Comparison of ENCODE assay signal across 1 cellular context in the genomic region with DNA sequence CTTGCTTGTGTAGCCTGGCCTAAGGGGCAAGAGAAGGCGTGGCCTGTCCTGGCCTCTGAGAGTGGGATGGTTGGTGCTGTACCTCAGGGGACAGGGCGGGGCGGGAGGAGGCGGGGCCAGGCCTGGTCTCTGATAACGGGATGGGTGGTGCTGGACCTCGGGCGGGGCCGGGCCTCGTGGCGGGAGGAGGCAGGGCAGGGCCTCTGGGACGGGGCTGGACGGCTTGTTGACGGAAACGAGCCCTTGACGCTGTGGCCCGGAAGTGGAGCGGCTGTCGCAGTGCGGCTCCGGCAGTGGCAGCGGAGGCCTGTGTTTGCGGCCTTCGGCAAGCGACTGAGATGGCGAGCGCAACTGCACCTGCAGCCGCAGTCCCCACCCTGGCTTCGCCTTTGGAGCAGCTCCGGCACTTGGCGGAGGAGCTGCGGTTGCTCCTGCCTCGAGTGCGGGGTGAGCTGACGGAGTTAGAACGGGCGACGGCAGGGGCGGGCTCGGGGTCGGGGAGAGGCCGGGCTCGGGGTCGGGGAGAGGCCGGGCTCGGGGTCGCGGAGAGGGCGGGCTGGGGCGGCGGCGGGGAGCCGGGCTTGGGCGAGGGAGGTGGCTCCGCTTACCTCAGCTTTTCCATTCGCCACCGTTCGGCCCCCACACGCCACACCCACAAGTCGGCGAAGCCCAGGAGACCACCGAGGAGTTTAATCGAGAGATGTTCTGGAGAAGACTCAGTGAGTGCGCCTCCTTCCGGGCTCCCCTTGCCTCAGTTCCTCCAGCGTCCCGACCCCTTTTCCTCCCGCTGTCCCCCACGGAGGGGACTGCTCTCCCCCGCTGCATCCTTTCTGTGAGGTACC.
A peak's percentile ranks its signal among the peaks of the same experiment; 100 is the strongest.
TF ChIP-seq lines count a peak whose summit lies in the region.

A gene with protein sequence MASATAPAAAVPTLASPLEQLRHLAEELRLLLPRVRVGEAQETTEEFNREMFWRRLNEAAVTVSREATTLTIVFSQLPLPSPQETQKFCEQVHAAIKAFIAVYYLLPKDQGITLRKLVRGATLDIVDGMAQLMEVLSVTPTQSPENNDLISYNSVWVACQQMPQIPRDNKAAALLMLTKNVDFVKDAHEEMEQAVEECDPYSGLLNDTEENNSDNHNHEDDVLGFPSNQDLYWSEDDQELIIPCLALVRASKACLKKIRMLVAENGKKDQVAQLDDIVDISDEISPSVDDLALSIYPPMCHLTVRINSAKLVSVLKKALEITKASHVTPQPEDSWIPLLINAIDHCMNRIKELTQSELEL (plus strand): TSS at position 243 of the 842 bp plus-strand sequence. CDS start 96 bp downstream, at position 339.

TF ChIP-seq in GM12878, 131 proteins besides CTCF, POLR2A, EP300 and RAD21 (continued from another document and continues in another):
- TF ChIP-seq WRNIP1 (IDR thresholded peaks at IDR 0.05; ENCODE audit: borderline replicate concordance, low read depth, low read length) (no peak), SREBF1 (IDR thresholded peaks at IDR 0.05; ENCODE audit: low read length) (no peak), BCL11A (IDR thresholded peaks at IDR 0.05; ENCODE audit: low read depth, low read length) (0 out of 2 replicates have a peak, but pooled peaks have one; percentile 7), JUNB (IDR thresholded peaks at IDR 0.05) (no peak), CBX5 (IDR thresholded peaks at IDR 0.05; ENCODE audit: low read depth) (no peak), ZZZ3 (IDR thresholded peaks at IDR 0.05; ENCODE audit: control insufficient read depth, insufficient read length, low read depth) (no peak), SUZ12 (IDR thresholded peaks at IDR 0.05; ENCODE audit: unreplicated experiment) (no peak), FOXM1 (IDR thresholded peaks at IDR 0.05; ENCODE audit: low read depth, low read length) (no peak), POU2F2 (IDR thresholded peaks at IDR 0.05; ENCODE audit: borderline replicate concordance, low read depth, low read length) (peak; percentile 80), ASH2L (IDR thresholded peaks at IDR 0.05; ENCODE audit: borderline replicate concordance, low read depth) (no peak), CBFB (IDR thresholded peaks at IDR 0.05; ENCODE audit: low read depth) (peak; percentile 57; the same call in 1 of the 2 replicates), IRF4 (IDR thresholded peaks at IDR 0.05; ENCODE audit: low read depth, low read length) (no peak), BHLHE40 (IDR thresholded peaks at IDR 0.05; ENCODE audit: borderline replicate concordance in 1 of 2, low read depth in 2 of 2, low read length in 1 of 2) (peak; percentile 13 to 61; a peak in 2 of 4 replicates), HDGF (IDR thresholded peaks at IDR 0.05) (peak; percentile 100), JUND (IDR thresholded peaks at IDR 0.05; ENCODE audit: low read depth, low read length) (no peak), NR2F1 (conservative IDR thresholded peaks at IDR 0.05) (peak; percentile 71), HDAC6 (IDR thresholded peaks at IDR 0.05; ENCODE audit: unreplicated experiment) (no peak), ZSCAN29 (IDR thresholded peaks at IDR 0.05) (no peak), NR2C2 (IDR thresholded peaks at IDR 0.05; ENCODE audit: borderline replicate concordance, control insufficient read depth, insufficient read length, low read depth) (no peak), SUPT20H (IDR thresholded peaks at IDR 0.05; ENCODE audit: borderline replicate concordance, control insufficient read depth, low read depth, low read length) (no peak), MTA3 (IDR thresholded peaks at IDR 0.05; ENCODE audit: borderline replicate concordance, low read length) (peak; percentile 91; the same call in 1 of the 2 replicates), MTA2 (IDR thresholded peaks at IDR 0.05; ENCODE audit: low read depth) (no peak), SP1 (IDR thresholded peaks at IDR 0.05; ENCODE audit: low read depth, low read length) (peak; percentile 24), CREM (IDR thresholded peaks at IDR 0.05; ENCODE audit: low read depth) (peak; percentile 71; the same call in 1 of the 2 replicates), SMC3 (IDR thresholded peaks at IDR 0.05; ENCODE audit: borderline replicate concordance, low read length) (0 out of 2 replicates have a peak, but pooled peaks have one; percentile 4), CREB1 (IDR thresholded peaks at IDR 0.05; ENCODE audit: low read depth) (peak; percentile 78; the same call in 1 of the 2 replicates), RBBP5 (conservative IDR thresholded peaks at IDR 0.05) (no peak), KAT2A (conservative IDR thresholded peaks at IDR 0.05; ENCODE audit: control insufficient read depth, low read depth, low read length) (no peak), SPI1 (IDR thresholded peaks at IDR 0.05; ENCODE audit: borderline replicate concordance, insufficient read depth, low read depth, low read length) (peak; percentile 31; the same call in 1 of the 2 replicates), ZNF207 (IDR thresholded peaks at IDR 0.05; ENCODE audit: borderline replicate concordance) (no peak), ZBED1 (IDR thresholded peaks at IDR 0.05; ENCODE audit: borderline replicate concordance) (peak; percentile 77; the same call in 1 of the 2 replicates), NFXL1 (IDR thresholded peaks at IDR 0.05; ENCODE audit: borderline replicate concordance) (no peak), CBX3 (IDR thresholded peaks at IDR 0.05; ENCODE audit: borderline replicate concordance, low read depth) (no peak), LARP7 (IDR thresholded peaks at IDR 0.05) (peak; percentile 38; the same call in 1 of the 2 replicates)
- TF ChIP-seq, protein P1, sequence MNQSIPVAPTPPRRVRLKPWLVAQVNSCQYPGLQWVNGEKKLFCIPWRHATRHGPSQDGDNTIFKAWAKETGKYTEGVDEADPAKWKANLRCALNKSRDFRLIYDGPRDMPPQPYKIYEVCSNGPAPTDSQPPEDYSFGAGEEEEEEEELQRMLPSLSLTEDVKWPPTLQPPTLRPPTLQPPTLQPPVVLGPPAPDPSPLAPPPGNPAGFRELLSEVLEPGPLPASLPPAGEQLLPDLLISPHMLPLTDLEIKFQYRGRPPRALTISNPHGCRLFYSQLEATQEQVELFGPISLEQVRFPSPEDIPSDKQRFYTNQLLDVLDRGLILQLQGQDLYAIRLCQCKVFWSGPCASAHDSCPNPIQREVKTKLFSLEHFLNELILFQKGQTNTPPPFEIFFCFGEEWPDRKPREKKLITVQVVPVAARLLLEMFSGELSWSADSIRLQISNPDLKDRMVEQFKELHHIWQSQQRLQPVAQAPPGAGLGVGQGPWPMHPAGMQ (IDR thresholded peaks at IDR 0.05; ENCODE audit: borderline replicate concordance), result no peak
- TF ChIP-seq, protein P2, sequence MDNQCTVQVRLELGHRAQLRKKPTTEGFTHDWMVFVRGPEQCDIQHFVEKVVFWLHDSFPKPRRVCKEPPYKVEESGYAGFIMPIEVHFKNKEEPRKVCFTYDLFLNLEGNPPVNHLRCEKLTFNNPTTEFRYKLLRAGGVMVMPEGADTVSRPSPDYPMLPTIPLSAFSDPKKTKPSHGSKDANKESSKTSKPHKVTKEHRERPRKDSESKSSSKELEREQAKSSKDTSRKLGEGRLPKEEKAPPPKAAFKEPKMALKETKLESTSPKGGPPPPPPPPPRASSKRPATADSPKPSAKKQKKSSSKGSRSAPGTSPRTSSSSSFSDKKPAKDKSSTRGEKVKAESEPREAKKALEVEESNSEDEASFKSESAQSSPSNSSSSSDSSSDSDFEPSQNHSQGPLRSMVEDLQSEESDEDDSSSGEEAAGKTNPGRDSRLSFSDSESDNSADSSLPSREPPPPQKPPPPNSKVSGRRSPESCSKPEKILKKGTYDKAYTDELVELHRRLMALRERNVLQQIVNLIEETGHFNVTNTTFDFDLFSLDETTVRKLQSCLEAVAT (IDR thresholded peaks at IDR 0.05), result no peak
- TF ChIP-seq, protein P3, sequence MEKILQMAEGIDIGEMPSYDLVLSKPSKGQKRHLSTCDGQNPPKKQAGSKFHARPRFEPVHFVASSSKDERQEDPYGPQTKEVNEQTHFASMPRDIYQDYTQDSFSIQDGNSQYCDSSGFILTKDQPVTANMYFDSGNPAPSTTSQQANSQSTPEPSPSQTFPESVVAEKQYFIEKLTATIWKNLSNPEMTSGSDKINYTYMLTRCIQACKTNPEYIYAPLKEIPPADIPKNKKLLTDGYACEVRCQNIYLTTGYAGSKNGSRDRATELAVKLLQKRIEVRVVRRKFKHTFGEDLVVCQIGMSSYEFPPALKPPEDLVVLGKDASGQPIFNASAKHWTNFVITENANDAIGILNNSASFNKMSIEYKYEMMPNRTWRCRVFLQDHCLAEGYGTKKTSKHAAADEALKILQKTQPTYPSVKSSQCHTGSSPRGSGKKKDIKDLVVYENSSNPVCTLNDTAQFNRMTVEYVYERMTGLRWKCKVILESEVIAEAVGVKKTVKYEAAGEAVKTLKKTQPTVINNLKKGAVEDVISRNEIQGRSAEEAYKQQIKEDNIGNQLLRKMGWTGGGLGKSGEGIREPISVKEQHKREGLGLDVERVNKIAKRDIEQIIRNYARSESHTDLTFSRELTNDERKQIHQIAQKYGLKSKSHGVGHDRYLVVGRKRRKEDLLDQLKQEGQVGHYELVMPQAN (conservative IDR thresholded peaks at IDR 0.05), result peak; percentile 80
- TF ChIP-seq, protein P4, sequence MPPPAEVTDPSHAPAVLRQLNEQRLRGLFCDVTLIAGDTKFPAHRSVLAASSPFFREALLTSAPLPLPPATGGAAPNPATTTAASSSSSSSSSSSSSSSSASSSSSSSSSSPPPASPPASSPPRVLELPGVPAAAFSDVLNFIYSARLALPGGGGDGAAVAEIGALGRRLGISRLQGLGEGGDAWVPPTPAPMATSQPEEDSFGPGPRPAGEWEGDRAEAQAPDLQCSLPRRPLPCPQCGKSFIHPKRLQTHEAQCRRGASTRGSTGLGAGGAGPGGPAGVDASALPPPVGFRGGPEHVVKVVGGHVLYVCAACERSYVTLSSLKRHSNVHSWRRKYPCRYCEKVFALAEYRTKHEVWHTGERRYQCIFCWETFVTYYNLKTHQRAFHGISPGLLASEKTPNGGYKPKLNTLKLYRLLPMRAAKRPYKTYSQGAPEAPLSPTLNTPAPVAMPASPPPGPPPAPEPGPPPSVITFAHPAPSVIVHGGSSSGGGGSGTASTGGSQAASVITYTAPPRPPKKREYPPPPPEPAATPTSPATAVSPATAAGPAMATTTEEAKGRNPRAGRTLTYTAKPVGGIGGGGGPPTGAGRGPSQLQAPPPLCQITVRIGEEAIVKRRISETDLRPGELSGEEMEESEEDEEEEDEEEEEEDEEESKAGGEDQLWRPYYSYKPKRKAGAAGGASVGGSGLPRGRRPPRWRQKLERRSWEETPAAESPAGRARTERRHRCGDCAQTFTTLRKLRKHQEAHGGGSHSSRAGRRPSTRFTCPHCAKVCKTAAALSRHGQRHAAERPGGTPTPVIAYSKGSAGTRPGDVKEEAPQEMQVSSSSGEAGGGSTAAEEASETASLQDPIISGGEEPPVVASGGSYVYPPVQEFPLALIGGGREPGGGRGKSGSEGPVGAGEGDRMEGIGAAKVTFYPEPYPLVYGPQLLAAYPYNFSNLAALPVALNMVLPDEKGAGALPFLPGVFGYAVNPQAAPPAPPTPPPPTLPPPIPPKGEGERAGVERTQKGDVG (CRISPR knock-in tag; IDR thresholded peaks at IDR 0.05), result no peak
- TF ChIP-seq, protein P5, sequence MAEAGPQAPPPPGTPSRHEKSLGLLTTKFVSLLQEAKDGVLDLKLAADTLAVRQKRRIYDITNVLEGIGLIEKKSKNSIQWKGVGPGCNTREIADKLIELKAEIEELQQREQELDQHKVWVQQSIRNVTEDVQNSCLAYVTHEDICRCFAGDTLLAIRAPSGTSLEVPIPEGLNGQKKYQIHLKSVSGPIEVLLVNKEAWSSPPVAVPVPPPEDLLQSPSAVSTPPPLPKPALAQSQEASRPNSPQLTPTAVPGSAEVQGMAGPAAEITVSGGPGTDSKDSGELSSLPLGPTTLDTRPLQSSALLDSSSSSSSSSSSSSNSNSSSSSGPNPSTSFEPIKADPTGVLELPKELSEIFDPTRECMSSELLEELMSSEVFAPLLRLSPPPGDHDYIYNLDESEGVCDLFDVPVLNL (IDR thresholded peaks at IDR 0.05; ENCODE audit: low read depth, low read length), result no peak
- TF ChIP-seq, protein P6, sequence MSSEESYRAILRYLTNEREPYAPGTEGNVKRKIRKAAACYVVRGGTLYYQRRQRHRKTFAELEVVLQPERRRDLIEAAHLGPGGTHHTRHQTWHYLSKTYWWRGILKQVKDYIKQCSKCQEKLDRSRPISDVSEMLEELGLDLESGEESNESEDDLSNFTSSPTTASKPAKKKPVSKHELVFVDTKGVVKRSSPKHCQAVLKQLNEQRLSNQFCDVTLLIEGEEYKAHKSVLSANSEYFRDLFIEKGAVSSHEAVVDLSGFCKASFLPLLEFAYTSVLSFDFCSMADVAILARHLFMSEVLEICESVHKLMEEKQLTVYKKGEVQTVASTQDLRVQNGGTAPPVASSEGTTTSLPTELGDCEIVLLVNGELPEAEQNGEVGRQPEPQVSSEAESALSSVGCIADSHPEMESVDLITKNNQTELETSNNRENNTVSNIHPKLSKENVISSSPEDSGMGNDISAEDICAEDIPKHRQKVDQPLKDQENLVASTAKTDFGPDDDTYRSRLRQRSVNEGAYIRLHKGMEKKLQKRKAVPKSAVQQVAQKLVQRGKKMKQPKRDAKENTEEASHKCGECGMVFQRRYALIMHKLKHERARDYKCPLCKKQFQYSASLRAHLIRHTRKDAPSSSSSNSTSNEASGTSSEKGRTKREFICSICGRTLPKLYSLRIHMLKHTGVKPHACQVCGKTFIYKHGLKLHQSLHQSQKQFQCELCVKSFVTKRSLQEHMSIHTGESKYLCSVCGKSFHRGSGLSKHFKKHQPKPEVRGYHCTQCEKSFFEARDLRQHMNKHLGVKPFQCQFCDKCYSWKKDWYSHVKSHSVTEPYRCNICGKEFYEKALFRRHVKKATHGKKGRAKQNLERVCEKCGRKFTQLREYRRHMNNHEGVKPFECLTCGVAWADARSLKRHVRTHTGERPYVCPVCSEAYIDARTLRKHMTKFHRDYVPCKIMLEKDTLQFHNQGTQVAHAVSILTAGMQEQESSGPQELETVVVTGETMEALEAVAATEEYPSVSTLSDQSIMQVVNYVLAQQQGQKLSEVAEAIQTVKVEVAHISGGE (CRISPR knock-in tag; IDR thresholded peaks at IDR 0.05), result no peak
- TF ChIP-seq, protein P7, sequence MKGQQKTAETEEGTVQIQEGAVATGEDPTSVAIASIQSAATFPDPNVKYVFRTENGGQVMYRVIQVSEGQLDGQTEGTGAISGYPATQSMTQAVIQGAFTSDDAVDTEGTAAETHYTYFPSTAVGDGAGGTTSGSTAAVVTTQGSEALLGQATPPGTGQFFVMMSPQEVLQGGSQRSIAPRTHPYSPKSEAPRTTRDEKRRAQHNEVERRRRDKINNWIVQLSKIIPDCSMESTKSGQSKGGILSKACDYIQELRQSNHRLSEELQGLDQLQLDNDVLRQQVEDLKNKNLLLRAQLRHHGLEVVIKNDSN (IDR thresholded peaks at IDR 0.05; ENCODE audit: borderline replicate concordance, extremely low read length, insufficient read depth, low read depth, low read length), result peak; percentile 16
